ENCODE assay signal across 1 cellular context in the genomic region with DNA sequence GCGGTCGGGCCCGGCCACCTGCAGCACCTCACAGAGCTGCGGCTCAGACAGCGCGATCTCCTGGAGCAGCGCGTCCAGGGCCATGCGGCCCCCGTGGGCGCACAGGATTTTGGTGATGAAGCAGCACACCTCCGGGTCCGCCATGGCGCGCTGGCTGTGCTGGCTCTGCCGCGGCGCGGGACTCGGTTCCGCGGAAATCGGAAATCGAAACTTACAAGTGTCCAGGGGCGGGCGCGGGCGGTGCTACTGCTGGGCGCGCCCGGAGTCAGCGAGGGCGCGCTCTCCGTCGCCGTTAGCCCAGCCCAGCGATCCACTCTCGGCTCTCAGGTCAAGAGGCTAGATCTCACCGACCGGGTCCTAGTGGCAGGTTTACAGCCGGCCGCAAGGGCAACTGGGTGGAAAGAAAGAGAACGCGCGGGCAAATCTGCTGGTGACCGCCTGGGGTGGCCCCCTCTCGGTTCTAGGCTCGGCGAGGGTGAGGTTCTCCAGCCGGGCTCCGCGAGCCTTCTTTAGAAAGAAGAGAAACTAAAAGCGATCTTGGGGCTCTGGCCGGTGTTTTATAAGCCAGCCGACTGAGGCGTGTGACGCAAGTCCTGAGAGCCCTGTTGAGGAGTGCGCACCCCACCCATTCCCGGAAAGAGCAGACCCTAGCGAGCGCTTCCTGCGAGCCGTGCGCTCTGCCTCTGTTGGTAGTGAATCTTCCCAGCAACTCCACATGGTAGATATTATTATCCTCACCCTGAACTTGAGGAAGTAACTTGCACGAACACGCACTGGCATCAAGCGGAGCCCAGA.
TF ChIP-seq lines count a peak whose summit lies in the region.

A gene (minus strand): TSS at position 533 of the 795 bp plus-strand sequence. CDS start 389 bp downstream, at position 144.

TF ChIP-seq in K562, 482 proteins besides CTCF, POLR2A, EP300 and RAD21 (continued from another document and continues in another):
- TF ChIP-seq, protein P1, sequence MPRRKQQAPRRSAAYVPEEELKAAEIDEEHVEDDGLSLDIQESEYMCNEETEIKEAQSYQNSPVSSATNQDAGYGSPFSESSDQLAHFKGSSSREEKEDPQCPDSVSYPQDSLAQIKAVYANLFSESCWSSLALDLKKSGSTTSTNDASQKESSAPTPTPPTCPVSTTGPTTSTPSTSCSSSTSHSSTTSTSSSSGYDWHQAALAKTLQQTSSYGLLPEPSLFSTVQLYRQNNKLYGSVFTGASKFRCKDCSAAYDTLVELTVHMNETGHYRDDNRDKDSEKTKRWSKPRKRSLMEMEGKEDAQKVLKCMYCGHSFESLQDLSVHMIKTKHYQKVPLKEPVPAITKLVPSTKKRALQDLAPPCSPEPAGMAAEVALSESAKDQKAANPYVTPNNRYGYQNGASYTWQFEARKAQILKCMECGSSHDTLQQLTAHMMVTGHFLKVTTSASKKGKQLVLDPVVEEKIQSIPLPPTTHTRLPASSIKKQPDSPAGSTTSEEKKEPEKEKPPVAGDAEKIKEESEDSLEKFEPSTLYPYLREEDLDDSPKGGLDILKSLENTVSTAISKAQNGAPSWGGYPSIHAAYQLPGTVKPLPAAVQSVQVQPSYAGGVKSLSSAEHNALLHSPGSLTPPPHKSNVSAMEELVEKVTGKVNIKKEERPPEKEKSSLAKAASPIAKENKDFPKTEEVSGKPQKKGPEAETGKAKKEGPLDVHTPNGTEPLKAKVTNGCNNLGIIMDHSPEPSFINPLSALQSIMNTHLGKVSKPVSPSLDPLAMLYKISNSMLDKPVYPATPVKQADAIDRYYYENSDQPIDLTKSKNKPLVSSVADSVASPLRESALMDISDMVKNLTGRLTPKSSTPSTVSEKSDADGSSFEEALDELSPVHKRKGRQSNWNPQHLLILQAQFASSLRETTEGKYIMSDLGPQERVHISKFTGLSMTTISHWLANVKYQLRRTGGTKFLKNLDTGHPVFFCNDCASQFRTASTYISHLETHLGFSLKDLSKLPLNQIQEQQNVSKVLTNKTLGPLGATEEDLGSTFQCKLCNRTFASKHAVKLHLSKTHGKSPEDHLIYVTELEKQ (CRISPR knock-in tag; IDR thresholded peaks at IDR 0.05): no peak
- TF ChIP-seq, protein P2, sequence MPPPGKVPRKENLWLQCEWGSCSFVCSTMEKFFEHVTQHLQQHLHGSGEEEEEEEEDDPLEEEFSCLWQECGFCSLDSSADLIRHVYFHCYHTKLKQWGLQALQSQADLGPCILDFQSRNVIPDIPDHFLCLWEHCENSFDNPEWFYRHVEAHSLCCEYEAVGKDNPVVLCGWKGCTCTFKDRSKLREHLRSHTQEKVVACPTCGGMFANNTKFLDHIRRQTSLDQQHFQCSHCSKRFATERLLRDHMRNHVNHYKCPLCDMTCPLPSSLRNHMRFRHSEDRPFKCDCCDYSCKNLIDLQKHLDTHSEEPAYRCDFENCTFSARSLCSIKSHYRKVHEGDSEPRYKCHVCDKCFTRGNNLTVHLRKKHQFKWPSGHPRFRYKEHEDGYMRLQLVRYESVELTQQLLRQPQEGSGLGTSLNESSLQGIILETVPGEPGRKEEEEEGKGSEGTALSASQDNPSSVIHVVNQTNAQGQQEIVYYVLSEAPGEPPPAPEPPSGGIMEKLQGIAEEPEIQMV (tag; conservative IDR thresholded peaks at IDR 0.05; ENCODE audit: low read depth): no peak
- TF ChIP-seq KDM2B (CRISPR knock-in tag; IDR thresholded peaks at IDR 0.05) (no peak; the same call in none of the 2 replicates), RBFOX2 (IDR thresholded peaks at IDR 0.05; ENCODE audit: low read depth, low read length) (peak; percentile 99), TEAD1 (CRISPR knock-in tag; IDR thresholded peaks at IDR 0.05) (peak; percentile 60 to 92; a peak in 3 of 4 replicates), CBX3 (IDR thresholded peaks at IDR 0.05; ENCODE audit: borderline replicate concordance in 1 of 2, low read length in 2 of 2) (peak in 1 of 2 experiments; percentile 23; a peak in 2 of 3 replicates), POU5F1 (IDR thresholded peaks at IDR 0.05; ENCODE audit: borderline replicate concordance, low read depth, low read length, partially characterized antibody) (no peak), ZNF41 (CRISPR knock-in tag; conservative IDR thresholded peaks at IDR 0.05) (no peak), MIER1 (IDR thresholded peaks at IDR 0.05; ENCODE audit: low read depth) (no peak), ZNF24 (IDR thresholded peaks at IDR 0.05) (0 out of 2 replicates have a peak, but pooled peaks have one; percentile 21), SMC3 (conservative IDR thresholded peaks at IDR 0.05; ENCODE audit: insufficient read depth, low read depth, low read length) (no peak), HMGN3 (IDR thresholded peaks at IDR 0.05; ENCODE audit: borderline replicate concordance, extremely low read depth, insufficient read length, low read depth, low read length) (peak; percentile 90), BRD9 (IDR thresholded peaks at IDR 0.05; ENCODE audit: low read depth, partially characterized antibody) (no peak), SLC30A9 (CRISPR knock-in tag; IDR thresholded peaks at IDR 0.05) (no peak), RFX5 (IDR thresholded peaks at IDR 0.05; ENCODE audit: low read depth, low read length) (no peak), RBM17 (IDR thresholded peaks at IDR 0.05; ENCODE audit: borderline replicate concordance, low read depth, low read length) (no peak), MTF1 (CRISPR knock-in tag; IDR thresholded peaks at IDR 0.05; ENCODE audit: borderline replicate concordance) (peak; percentile 72; the same call in 1 of the 2 replicates)
- TF ChIP-seq, protein P3, sequence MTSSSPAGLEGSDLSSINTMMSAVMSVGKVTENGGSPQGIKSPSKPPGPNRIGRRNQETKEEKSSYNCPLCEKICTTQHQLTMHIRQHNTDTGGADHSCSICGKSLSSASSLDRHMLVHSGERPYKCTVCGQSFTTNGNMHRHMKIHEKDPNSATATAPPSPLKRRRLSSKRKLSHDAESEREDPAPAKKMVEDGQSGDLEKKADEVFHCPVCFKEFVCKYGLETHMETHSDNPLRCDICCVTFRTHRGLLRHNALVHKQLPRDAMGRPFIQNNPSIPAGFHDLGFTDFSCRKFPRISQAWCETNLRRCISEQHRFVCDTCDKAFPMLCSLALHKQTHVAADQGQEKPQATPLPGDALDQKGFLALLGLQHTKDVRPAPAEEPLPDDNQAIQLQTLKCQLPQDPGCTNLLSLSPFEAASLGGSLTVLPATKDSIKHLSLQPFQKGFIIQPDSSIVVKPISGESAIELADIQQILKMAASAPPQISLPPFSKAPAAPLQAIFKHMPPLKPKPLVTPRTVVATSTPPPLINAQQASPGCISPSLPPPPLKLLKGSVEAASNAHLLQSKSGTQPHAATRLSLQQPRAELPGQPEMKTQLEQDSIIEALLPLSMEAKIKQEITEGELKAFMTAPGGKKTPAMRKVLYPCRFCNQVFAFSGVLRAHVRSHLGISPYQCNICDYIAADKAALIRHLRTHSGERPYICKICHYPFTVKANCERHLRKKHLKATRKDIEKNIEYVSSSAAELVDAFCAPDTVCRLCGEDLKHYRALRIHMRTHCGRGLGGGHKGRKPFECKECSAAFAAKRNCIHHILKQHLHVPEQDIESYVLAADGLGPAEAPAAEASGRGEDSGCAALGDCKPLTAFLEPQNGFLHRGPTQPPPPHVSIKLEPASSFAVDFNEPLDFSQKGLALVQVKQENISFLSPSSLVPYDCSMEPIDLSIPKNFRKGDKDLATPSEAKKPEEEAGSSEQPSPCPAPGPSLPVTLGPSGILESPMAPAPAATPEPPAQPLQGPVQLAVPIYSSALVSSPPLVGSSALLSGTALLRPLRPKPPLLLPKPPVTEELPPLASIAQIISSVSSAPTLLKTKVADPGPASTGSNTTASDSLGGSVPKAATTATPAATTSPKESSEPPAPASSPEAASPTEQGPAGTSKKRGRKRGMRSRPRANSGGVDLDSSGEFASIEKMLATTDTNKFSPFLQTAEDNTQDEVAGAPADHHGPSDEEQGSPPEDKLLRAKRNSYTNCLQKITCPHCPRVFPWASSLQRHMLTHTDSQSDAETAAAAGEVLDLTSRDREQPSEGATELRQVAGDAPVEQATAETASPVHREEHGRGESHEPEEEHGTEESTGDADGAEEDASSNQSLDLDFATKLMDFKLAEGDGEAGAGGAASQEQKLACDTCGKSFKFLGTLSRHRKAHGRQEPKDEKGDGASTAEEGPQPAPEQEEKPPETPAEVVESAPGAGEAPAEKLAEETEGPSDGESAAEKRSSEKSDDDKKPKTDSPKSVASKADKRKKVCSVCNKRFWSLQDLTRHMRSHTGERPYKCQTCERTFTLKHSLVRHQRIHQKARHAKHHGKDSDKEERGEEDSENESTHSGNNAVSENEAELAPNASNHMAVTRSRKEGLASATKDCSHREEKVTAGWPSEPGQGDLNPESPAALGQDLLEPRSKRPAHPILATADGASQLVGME (CRISPR knock-in tag; IDR thresholded peaks at IDR 0.05): 0 out of 2 replicates have a peak, but pooled peaks have one; percentile 22
- TF ChIP-seq, protein P4, sequence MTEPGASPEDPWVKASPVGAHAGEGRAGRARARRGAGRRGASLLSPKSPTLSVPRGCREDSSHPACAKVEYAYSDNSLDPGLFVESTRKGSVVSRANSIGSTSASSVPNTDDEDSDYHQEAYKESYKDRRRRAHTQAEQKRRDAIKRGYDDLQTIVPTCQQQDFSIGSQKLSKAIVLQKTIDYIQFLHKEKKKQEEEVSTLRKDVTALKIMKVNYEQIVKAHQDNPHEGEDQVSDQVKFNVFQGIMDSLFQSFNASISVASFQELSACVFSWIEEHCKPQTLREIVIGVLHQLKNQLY (CRISPR knock-in tag; conservative IDR thresholded peaks at IDR 0.05): peak in 1 of 2 experiments; percentile 69; a peak in 1 of 4 replicates
- TF ChIP-seq, protein P5, sequence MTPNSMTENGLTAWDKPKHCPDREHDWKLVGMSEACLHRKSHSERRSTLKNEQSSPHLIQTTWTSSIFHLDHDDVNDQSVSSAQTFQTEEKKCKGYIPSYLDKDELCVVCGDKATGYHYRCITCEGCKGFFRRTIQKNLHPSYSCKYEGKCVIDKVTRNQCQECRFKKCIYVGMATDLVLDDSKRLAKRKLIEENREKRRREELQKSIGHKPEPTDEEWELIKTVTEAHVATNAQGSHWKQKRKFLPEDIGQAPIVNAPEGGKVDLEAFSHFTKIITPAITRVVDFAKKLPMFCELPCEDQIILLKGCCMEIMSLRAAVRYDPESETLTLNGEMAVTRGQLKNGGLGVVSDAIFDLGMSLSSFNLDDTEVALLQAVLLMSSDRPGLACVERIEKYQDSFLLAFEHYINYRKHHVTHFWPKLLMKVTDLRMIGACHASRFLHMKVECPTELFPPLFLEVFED (CRISPR knock-in tag; conservative IDR thresholded peaks at IDR 0.05): peak; percentile 85; the same call in 1 of the 2 replicates
- TF ChIP-seq, protein P6, sequence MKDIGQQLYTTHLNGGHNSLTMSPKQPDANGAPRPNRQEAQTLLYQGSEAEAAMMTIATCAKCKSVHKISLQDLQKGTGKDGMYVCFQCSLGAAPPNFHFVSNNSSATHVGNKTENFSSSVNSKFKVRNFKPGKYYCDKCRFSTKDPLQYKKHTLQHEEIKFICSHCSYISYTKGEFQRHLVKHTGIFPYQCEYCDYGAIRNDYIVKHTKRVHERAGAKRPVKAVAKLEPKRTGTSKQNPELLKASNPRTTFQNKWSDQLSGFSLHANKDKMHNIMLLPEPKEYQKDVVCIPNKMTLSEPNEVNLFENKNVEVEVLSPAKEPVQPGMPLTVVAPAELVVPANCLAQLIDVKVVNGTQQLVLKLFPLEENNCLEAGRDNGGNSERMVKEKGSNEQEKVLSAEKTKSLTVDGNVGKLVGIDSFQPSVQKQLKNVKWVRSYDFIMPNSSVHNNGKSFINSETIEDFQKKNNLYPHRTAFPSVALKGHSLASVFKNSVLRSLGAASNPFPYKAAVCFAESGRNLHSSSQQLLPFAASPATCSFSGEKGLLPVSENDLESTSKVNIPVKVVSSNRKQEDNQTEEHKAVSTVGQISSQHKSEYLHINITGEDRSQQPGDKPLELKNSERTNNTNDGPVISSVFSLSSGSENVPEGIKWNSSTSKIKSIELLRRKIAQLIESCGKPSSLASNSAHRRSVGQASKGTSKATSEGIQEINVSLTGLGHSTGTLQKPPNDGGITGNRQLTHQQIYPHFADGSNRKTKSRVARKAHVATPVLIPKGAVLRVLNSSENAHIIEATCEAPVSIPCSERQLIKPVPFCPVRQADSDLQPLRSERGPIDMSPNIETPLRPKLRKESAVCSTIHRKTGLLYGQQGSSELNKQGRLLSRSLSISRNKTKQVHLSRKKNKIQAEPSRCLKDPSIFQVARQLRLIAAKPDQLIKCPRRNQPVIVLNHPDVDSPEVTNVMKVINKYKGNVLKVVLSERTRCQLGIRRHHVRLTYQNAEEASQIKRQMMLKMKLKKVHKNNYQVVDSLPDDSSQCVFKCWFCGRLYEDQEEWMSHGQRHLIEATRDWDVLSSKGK (CRISPR knock-in tag; IDR thresholded peaks at IDR 0.05): no peak
- TF ChIP-seq, protein P7, sequence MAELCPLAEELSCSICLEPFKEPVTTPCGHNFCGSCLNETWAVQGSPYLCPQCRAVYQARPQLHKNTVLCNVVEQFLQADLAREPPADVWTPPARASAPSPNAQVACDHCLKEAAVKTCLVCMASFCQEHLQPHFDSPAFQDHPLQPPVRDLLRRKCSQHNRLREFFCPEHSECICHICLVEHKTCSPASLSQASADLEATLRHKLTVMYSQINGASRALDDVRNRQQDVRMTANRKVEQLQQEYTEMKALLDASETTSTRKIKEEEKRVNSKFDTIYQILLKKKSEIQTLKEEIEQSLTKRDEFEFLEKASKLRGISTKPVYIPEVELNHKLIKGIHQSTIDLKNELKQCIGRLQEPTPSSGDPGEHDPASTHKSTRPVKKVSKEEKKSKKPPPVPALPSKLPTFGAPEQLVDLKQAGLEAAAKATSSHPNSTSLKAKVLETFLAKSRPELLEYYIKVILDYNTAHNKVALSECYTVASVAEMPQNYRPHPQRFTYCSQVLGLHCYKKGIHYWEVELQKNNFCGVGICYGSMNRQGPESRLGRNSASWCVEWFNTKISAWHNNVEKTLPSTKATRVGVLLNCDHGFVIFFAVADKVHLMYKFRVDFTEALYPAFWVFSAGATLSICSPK (IDR thresholded peaks at IDR 0.05; ENCODE audit: borderline replicate concordance): no peak
- TF ChIP-seq, protein P8, sequence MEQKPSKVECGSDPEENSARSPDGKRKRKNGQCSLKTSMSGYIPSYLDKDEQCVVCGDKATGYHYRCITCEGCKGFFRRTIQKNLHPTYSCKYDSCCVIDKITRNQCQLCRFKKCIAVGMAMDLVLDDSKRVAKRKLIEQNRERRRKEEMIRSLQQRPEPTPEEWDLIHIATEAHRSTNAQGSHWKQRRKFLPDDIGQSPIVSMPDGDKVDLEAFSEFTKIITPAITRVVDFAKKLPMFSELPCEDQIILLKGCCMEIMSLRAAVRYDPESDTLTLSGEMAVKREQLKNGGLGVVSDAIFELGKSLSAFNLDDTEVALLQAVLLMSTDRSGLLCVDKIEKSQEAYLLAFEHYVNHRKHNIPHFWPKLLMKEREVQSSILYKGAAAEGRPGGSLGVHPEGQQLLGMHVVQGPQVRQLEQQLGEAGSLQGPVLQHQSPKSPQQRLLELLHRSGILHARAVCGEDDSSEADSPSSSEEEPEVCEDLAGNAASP (IDR thresholded peaks at IDR 0.05): no peak
- TF ChIP-seq, protein P9, sequence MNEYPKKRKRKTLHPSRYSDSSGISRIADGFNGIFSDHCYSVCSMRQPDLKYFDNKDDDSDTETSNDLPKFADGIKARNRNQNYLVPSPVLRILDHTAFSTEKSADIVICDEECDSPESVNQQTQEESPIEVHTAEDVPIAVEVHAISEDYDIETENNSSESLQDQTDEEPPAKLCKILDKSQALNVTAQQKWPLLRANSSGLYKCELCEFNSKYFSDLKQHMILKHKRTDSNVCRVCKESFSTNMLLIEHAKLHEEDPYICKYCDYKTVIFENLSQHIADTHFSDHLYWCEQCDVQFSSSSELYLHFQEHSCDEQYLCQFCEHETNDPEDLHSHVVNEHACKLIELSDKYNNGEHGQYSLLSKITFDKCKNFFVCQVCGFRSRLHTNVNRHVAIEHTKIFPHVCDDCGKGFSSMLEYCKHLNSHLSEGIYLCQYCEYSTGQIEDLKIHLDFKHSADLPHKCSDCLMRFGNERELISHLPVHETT (CRISPR knock-in tag; conservative IDR thresholded peaks at IDR 0.05 in 1 of 2, IDR thresholded peaks at IDR 0.05 in 1 of 2): peak in 1 of 2 experiments; percentile 90; a peak in 2 of 4 replicates
